24 cellular contexts compared by ENCODE assay signal in genomic region chr7:7504910-7505704, GRCh38. TPM values are rescaled to one million over a fixed set of nuclear protein-coding genes. Genes with fewer than 3 reads are reported as not detected.
DNase-seq lines count a peak whose midpoint lies in the region; ATAC-seq, FAIRE-seq and TF ChIP-seq lines count a peak whose summit lies in the region.
"Had no signal": no experiment of that assay in that cellular context is flagged by ENCODE, and none has a peak within 500 bp of the region (broad histone marks: within the 10 kb centered on the region; RNA-seq: fewer than 3 reads in every experiment).

No MANE protein-coding gene starts in this region.

- no peaks in the 10 kb centered on the region for H3K36me3 ChIP-seq in HEK293 (ENCODE audit: control insufficient read depth in 2 of 2, insufficient read depth in 1 of 2, low read length in 2 of 2)
- H3K36me3 ChIP-seq in SK-N-SH (replicated peaks in 1 of 2; ENCODE audit: control insufficient read depth in 1 of 2, insufficient read depth in 2 of 2, low read length in 1 of 2): no peaks in the 10 kb centered on the region
- H3K36me3 ChIP-seq: adrenal gland, cardiac muscle cell had no signal

- DNase-seq in NCI-H2081 treated with DMSO at 0.1 percent for 48 hours (lab: John Stamatoyannopoulos, UW) (peak; percentile 22), SK-N-SH (peak; percentile 49), GM19239 (ENCODE audit: insufficient read length, low spot score) (no peak)
- DNase-seq in stimulated activated CD4-positive, alpha-beta T cell treated with anti-CD3 and anti-CD28 coated beads, Interleukin-2, amount 100 ng/mL, for 24 hours: no peak
- DNase-seq: activated CD4-positive, alpha-beta T cell treated with anti-CD3 and anti-CD28 coated beads, Interleukin-2, amount 50 U/mL, for 1 hour; activated CD8-positive, alpha-beta memory T cell treated with anti-CD3 and anti-CD28 coated beads, Interleukin-2, amount 50 U/mL, for 48 hours; activated effector memory CD4-positive, alpha-beta T cell treated with anti-CD3 and anti-CD28 coated beads, Interleukin-2, amount 50 U/mL, for 16 hours; adrenal gland; CD4-positive, alpha-beta memory T cell; HFFc6; midbrain; NCI-H1048; NCI-H524; SHP77; small intestine; stimulated activated CD4-positive, alpha-beta T cell treated with anti-CD3 and anti-CD28 coated beads, Interleukin-4, amount 100 ng/mL, for 4 hours; substantia nigra had no signal

- H3K9ac ChIP-seq in SK-N-SH: no peak overlapping the region
- H3K9ac ChIP-seq: KMS-11 had no signal

- TF ChIP-seq CTCF in 22Rv1 (IDR thresholded peaks at IDR 0.05) (no peak), HEK293 (tag by site-specific recombination; IDR thresholded peaks at IDR 0.05) (no peak), SK-N-SH (IDR thresholded peaks at IDR 0.05) (no peak)

- H3K27me3 ChIP-seq in SK-N-SH (ENCODE audit: insufficient read depth): no peaks in the 10 kb centered on the region
- H3K27me3 ChIP-seq: adrenal gland, cardiac muscle cell, gastroesophageal sphincter had no signal

- H3K9me3 ChIP-seq in HEK293 (ENCODE audit: control insufficient read depth, insufficient read depth, low read depth, low read length) (no peaks in the 10 kb centered on the region), SK-N-SH (no peaks in the 10 kb centered on the region)
- H3K9me3 ChIP-seq: adrenal gland, gastroesophageal sphincter had no signal

- no peak for FAIRE-seq in GM19239 (lab: Jason Lieb, UNC)
- FAIRE-seq: small intestine had no signal

- POLR2A ChIA-PET in HEK293 (lab: Yijun Ruan, JAX) (no interaction called here), SK-N-SH (lab: Yijun Ruan, JAX) (no interaction called here)

- TF ChIP-seq RAD21 in SK-N-SH (IDR thresholded peaks at IDR 0.05; ENCODE audit: low read length): no peak

- WGBS in SK-N-SH (ENCODE audit: low lambda C conversion rate): 44% methylated on average over 3 of the region's 3 CpGs

- CTCF ChIA-PET in HEK293 (lab: Yijun Ruan, JAX) (interaction anchor here (0.6 kb wide), 1 partner anchor 10 kb away, joined by 4 read pairs; no protein-coding TSS in a partner anchor), SK-N-SH (lab: Yijun Ruan, JAX) (interaction anchor here (0.7 to 2.2 kb wide), 9 partner anchors 8 to 402 kb away, joined by 3 to 7 read pairs (median 3); partner anchors contain the start of gene COL28A1)

- H3K4me2 ChIP-seq in SK-N-SH: no peak overlapping the region
- H3K4me2 ChIP-seq: KMS-11 had no signal

- H3K4me1 ChIP-seq in HEK293 (ENCODE audit: control insufficient read depth, insufficient read depth, low read length) (no peaks in the 10 kb centered on the region; the same call in 1 of the 2 replicates), SK-N-SH (ENCODE audit: control insufficient read depth in 1 of 2, insufficient read depth in 2 of 2, low read depth in 1 of 2, low read length in 1 of 2) (peaks cover 0 to 16% of the 10 kb centered on the region in 2 experiments; a peak in 2 of 4 replicates)
- H3K4me1 ChIP-seq: adrenal gland, gastroesophageal sphincter had no signal

- no peak overlapping the region for H2AFZ ChIP-seq in SK-N-SH (ENCODE audit: low read depth)

- ATAC-seq in HG02798 (IDR thresholded peaks at IDR 0.05; ENCODE audit: poor library complexity, unreplicated experiment) (no peak), GM21381 (IDR thresholded peaks at IDR 0.05; ENCODE audit: unreplicated experiment) (no peak)
- ATAC-seq: gastroesophageal sphincter had no signal

- no peak for TF ChIP-seq EP300 in SK-N-SH (IDR thresholded peaks at IDR 0.05; ENCODE audit: borderline replicate concordance in 1 of 2, low read depth in 1 of 2, low read length in 1 of 2)

- no peaks in the 10 kb centered on the region for H4K20me1 ChIP-seq in SK-N-SH (ENCODE audit: insufficient read depth)

- no peaks in the 10 kb centered on the region for H3F3A ChIP-seq in SK-N-SH (replicated peaks; ENCODE audit: insufficient read depth)

- peak overlapping the region; percentile 54 for H3K27ac ChIP-seq in 22Rv1
- no peak overlapping the region for H3K27ac ChIP-seq in HEK293 (ENCODE audit: extremely low read depth, low read depth, low read length)
- H3K27ac ChIP-seq in SK-N-SH (ENCODE audit: low read depth in 2 of 2, low read length in 1 of 2): peak overlapping the region in 1 of 2 experiments; percentile 6; a peak in 1 of 4 replicates
- H3K27ac ChIP-seq: adrenal gland, cardiac muscle cell, gastroesophageal sphincter, KMS-11 had no signal

- H3K79me2 ChIP-seq in SK-N-SH (ENCODE audit: insufficient read depth): no peaks in the 10 kb centered on the region

- H3K4me3 ChIP-seq in HEK293 (ENCODE audit: low read depth, low read length) (no peak overlapping the region), SK-N-SH (ENCODE audit: low read depth in 2 of 2, low read length in 1 of 2) (no peak overlapping the region)
- H3K4me3 ChIP-seq: adrenal gland, cardiac muscle cell, gastroesophageal sphincter had no signal

- H3K9me2 ChIP-seq in SK-N-SH: no peaks in the 10 kb centered on the region

TF ChIP-seq in HEK293, 187 proteins besides CTCF, POLR2A, EP300 and RAD21 (continues in another document):
- TF ChIP-seq ZNF239 (tag by site-specific recombination; IDR thresholded peaks at IDR 0.05): no peak
- peak; percentile 8; the same call in 1 of the 2 replicates for TF ChIP-seq OSR2 (tag by site-specific recombination; IDR thresholded peaks at IDR 0.05)
- TF ChIP-seq MYNN (tag by site-specific recombination; IDR thresholded peaks at IDR 0.05; ENCODE audit: borderline replicate concordance): no peak
- 0 out of 2 replicates have a peak, but pooled peaks have one; percentile 8 for TF ChIP-seq FEZF1 (tag by site-specific recombination; IDR thresholded peaks at IDR 0.05)
- 0 out of 2 replicates have a peak, but pooled peaks have one; percentile 17 for TF ChIP-seq ZNF600 (tag by site-specific recombination; IDR thresholded peaks at IDR 0.05)
- TF ChIP-seq ZNF335 (tag by site-specific recombination; conservative IDR thresholded peaks at IDR 0.05): peak; percentile 57
- TF ChIP-seq ZNF449 (tag by site-specific recombination; IDR thresholded peaks at IDR 0.05): no peak

TF ChIP-seq in SK-N-SH, 30 proteins besides CTCF, POLR2A, EP300 and RAD21:
- TF ChIP-seq GATA2 (CRISPR knock-in tag; IDR thresholded peaks at IDR 0.05) (0 out of 2 replicates have a peak, but pooled peaks have one; percentile 44), MXI1 (IDR thresholded peaks at IDR 0.05; ENCODE audit: low read depth, low read length) (peak; percentile 27; the same call in 1 of the 2 replicates), POLR2AphosphoS5 (IDR thresholded peaks at IDR 0.05; ENCODE audit: low read depth, low read length) (no peak), ELF1 (IDR thresholded peaks at IDR 0.05) (no peak)

RNA-seq across cellular contexts. Expression of gene COL28A1, which starts 30.6 kb away (rescaled TPM):
- polyA plus RNA-seq in SK-N-SH (2012; rRNA removed): 0.08 TPM in 1 of 2 replicates, not detected in the other
- 0.03 and 0.10 TPM in 2 replicates for polyA plus RNA-seq in SK-N-SH (2012; cell fraction: cytosol; rRNA removed)
- polyA plus RNA-seq in SK-N-SH (2012; cell fraction: nucleus; rRNA removed): 0.21 and 0.23 TPM in 2 replicates
- polyA plus RNA-seq: CD4-positive, alpha-beta memory T cell had no signal

Comparison
In these comparisons a context has a peak if more than half of its experiments do, and no peak if none do; other contexts are left out.
1. DNase-seq: peak in NCI-H2081 treated with DMSO at 0.1 percent for 48 hours (single experiment) and SK-N-SH (single experiment); none in stimulated activated CD4-positive, alpha-beta T cell treated with anti-CD3 and anti-CD28 coated beads, Interleukin-2, amount 100 ng/mL, for 24 hours (0 of 2) and GM19239 (single experiment).